13 cellular contexts compared by ENCODE assay signal in the genomic region with DNA sequence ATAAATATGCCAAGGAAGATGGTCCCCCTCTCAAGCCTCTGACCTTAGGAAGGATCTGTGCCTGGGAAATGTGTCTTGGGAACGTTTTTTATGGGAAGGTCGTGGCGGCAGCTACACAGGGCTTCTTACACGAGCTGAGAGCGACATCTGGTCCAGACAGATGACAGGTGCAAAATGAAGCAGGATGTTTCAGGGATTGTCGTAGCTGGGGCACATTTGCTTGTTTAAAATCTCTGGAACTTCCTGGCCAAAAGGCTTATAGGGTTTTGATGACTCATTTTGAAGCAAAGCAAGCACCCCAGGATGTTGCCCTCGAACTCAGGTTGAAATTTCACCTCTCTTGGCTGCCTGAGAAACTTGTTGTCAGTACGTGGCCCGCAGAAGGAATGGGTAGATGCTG.
DNase-seq lines count a peak whose midpoint lies in the region; ATAC-seq lines count a peak whose summit lies in the region.
"Had no signal": no experiment of that assay in that cellular context is flagged by ENCODE, and none has a peak within 500 bp of the region (broad histone marks: within the 10 kb centered on the region; RNA-seq: fewer than 3 reads in every experiment).

No MANE protein-coding gene starts in this region.

- no peak overlapping the region for H3K4me3 Mint-ChIP-seq in stimulated activated naive CD8-positive, alpha-beta T cell treated with anti-CD3 and anti-CD28 coated beads, Interleukin-15, amount 100 ng/mL, for 72 hours
- H3K4me3 Mint-ChIP-seq: HFFc6 had no signal

- H3K4me1 Mint-ChIP-seq in stimulated activated naive CD8-positive, alpha-beta T cell treated with anti-CD3 and anti-CD28 coated beads, Interleukin-15, amount 100 ng/mL, for 72 hours = peaks cover 45% of the 10 kb centered on the region

- H3K27me3 Mint-ChIP-seq in stimulated activated naive CD8-positive, alpha-beta T cell treated with anti-CD3 and anti-CD28 coated beads, Interleukin-15, amount 100 ng/mL, for 72 hours = no peaks in the 10 kb centered on the region

- peak overlapping the region in 1 of 2 donors; percentile 42 for H3K27ac Mint-ChIP-seq in stimulated activated naive CD8-positive, alpha-beta T cell treated with anti-CD3 and anti-CD28 coated beads, Interleukin-15, amount 100 ng/mL, for 72 hours
- H3K27ac Mint-ChIP-seq: HFFc6 had no signal

- peaks cover 0 to 8% of the 10 kb centered on the region in 2 donors for H3K9me3 Mint-ChIP-seq in stimulated activated naive CD8-positive, alpha-beta T cell treated with anti-CD3 and anti-CD28 coated beads, Interleukin-15, amount 100 ng/mL, for 72 hours
- H3K9me3 Mint-ChIP-seq: HFFc6 had no signal

- ATAC-seq in stimulated activated naive CD8-positive, alpha-beta T cell treated with anti-CD3 and anti-CD28 coated beads, Interleukin-15, amount 100 ng/mL, for 72 hours = peak; percentile 31
- no peak for ATAC-seq in stimulated activated naive CD8-positive, alpha-beta T cell treated with anti-CD3 and anti-CD28 coated beads, Interleukin-15, Interleukin-2, amounts not matched to agents 100 U/mL and 50 U/mL, for 24 hours
- ATAC-seq in GM19351 (IDR thresholded peaks at IDR 0.05; ENCODE audit: unreplicated experiment) (no peak), HG03196 (IDR thresholded peaks at IDR 0.05; ENCODE audit: unreplicated experiment) (no peak), HG03025 (IDR thresholded peaks at IDR 0.05; ENCODE audit: low FRiP score, unreplicated experiment) (no peak)
- ATAC-seq: activated naive CD4-positive, alpha-beta T cell treated with anti-CD3 and anti-CD28 coated beads, Interleukin-2, amount 50 U/mL, for 72 hours had no signal

- no peak for DNase-seq in stimulated activated naive CD8-positive, alpha-beta T cell treated with anti-CD3 and anti-CD28 coated beads, Interleukin-15, amount 100 ng/mL, for 72 hours
- no peak for DNase-seq in stimulated activated naive CD8-positive, alpha-beta T cell treated with anti-CD3 and anti-CD28 coated beads, Interleukin-15, Interleukin-2, amounts not matched to agents 100 U/mL and 50 U/mL, for 24 hours
- DNase-seq in NCI-H524 treated with DMSO at 0.1 percent for 48 hours (lab: John Stamatoyannopoulos, UW) (peak; percentile 55), glomerular visceral epithelial cell (ENCODE audit: extremely low spot score) (peak; percentile 45), T-helper 9 cell (no peak)
- DNase-seq: HFFc6; NCI-H1436; stimulated activated CD4-positive, alpha-beta T cell treated with anti-CD3 and anti-CD28 coated beads, Interleukin-2, amount 100 ng/mL, for 48 hours; stimulated activated naive CD4-positive, alpha-beta T cell treated with Interleukin-2 at 50 U/mL for 16 hours had no signal

Comparison
In these comparisons a context has a peak if more than half of its experiments do, and no peak if none do; other contexts are left out.
1. DNase-seq: peak in NCI-H524 treated with DMSO at 0.1 percent for 48 hours (single experiment) and glomerular visceral epithelial cell (single experiment); none in stimulated activated naive CD8-positive, alpha-beta T cell treated with anti-CD3 and anti-CD28 coated beads, Interleukin-15, amount 100 ng/mL, for 72 hours (0 of 2), stimulated activated naive CD8-positive, alpha-beta T cell treated with anti-CD3 and anti-CD28 coated beads, Interleukin-15, Interleukin-2, amounts not matched to agents 100 U/mL and 50 U/mL, for 24 hours (single experiment) and T-helper 9 cell (single experiment).